ENCODE assay signal across 9 cellular contexts in the genomic region with DNA sequence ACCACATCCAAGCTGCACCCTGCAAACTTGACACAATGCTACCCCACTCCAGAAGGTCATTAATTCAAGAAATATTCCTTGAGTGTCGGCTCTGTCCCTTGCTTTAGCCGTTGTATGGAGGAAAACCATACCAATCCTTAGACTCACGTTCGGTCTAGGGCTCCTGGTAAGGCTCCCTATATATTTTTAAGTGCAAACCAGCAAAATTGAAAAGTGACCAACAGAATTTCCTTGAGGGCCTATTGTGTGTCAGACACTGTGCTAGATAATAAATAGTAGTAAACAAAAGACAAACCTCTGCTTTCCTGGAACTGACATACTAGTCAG. TPM values are rescaled to one million over a fixed set of nuclear protein-coding genes. Genes with fewer than 3 reads are reported as not detected.
DNase-seq lines count a peak whose midpoint lies in the region; ATAC-seq and TF ChIP-seq lines count a peak whose summit lies in the region.
"Had no signal": no experiment of that assay in that cellular context is flagged by ENCODE, and none has a peak within 500 bp of the region (broad histone marks: within the 10 kb centered on the region; RNA-seq: fewer than 3 reads in every experiment).

No MANE protein-coding gene starts in this region.

- CTCF ChIA-PET in MCF 10A (lab: Yijun Ruan, JAX): interaction anchor here (0.5 to 4.9 kb wide), 5 partner anchors 56 to 182 kb away, joined by 3 to 40 read pairs (median 3); no protein-coding TSS in a partner anchor

- no peaks in the 10 kb centered on the region for H3K27me3 ChIP-seq in HL-60 (ENCODE audit: insufficient read depth, poor library complexity, severe bottlenecking)

- H3K4me1 Mint-ChIP-seq in MCF 10A (ENCODE audit: insufficient read depth, unreplicated experiment) (peaks cover 24% of the 10 kb centered on the region), mesothelial cell of epicardium (peaks cover 20% of the 10 kb centered on the region)

- H3K9me3 Mint-ChIP-seq in MCF 10A (ENCODE audit: unreplicated experiment) (no peaks in the 10 kb centered on the region), mesothelial cell of epicardium (no peaks in the 10 kb centered on the region)

- H3K27ac Mint-ChIP-seq in MCF 10A (ENCODE audit: low read depth, unreplicated experiment) (peak overlapping the region; percentile 83), mesothelial cell of epicardium (peak overlapping the region; percentile 89)

- POLR2A ChIA-PET in MCF 10A (lab: Yijun Ruan, JAX): interaction anchor here (0.7 to 6.9 kb wide), 9 partner anchors 27 to 188 kb away, joined by 3 to 85 read pairs (median 4); a partner anchor contains a TSS

- no TSS peak for BruUV-seq in MCF 10A (replicated peaks; lab: Mats Ljungman, UMichigan)

- DNase-seq in HL-60 (ENCODE audit: low read depth in 1 of 2, low spot score in 1 of 2) (no peak), MCF 10A (ENCODE audit: unreplicated experiment) (no peak), mesothelial cell of epicardium (ENCODE audit: low spot score in 2 of 2, unreplicated experiment in 2 of 2) (no peak), UCSD-AML1 (lab: John Stamatoyannopoulos, UW; ENCODE audit: unreplicated experiment) (no peak)
- DNase-seq in stimulated activated naive CD4-positive, alpha-beta T cell treated with Interleukin-2 at 50 U/mL for 16 hours (lab: John Stamatoyannopoulos, UW): no peak

- H3K4me3 Mint-ChIP-seq in MCF 10A (ENCODE audit: unreplicated experiment) (peak overlapping the region; percentile 81), mesothelial cell of epicardium (peak overlapping the region; percentile 79)

- intact Hi-C loops in MCF 10A (cut with micrococcal nuclease): no loop called here

- peak overlapping the region; percentile 99 for H3K4me3 ChIP-seq in HL-60 (replicated peaks; ENCODE audit: insufficient read depth, low read length)

- H3K36me3 Mint-ChIP-seq in MCF 10A (ENCODE audit: insufficient read depth, unreplicated experiment): no peaks in the 10 kb centered on the region
- H3K36me3 Mint-ChIP-seq in mesothelial cell of epicardium: no peaks in the 10 kb centered on the region

- no peak for TF ChIP-seq CTCF in 22Rv1 (IDR thresholded peaks at IDR 0.05)
- no peak for TF ChIP-seq CTCF in HL-60 (IDR thresholded peaks at IDR 0.05; ENCODE audit: insufficient read depth, low read length)
- TF ChIP-seq CTCF in MCF 10A (IDR thresholded peaks at IDR 0.05; ENCODE audit: unreplicated experiment): no peak
- TF ChIP-seq CTCF in mesothelial cell of epicardium (IDR thresholded peaks at IDR 0.05; ENCODE audit: unreplicated experiment): no peak

- peak overlapping the region; percentile 80 for H3K27ac ChIP-seq in 22Rv1
- H3K27ac ChIP-seq in HL-60 (replicated peaks): peak overlapping the region; percentile 58

- H3K27me3 Mint-ChIP-seq in MCF 10A (ENCODE audit: insufficient read depth, unreplicated experiment): no peaks in the 10 kb centered on the region
- H3K27me3 Mint-ChIP-seq in mesothelial cell of epicardium (ENCODE audit: low read depth): no peaks in the 10 kb centered on the region

- no peak for ATAC-seq in HG02970 (IDR thresholded peaks at IDR 0.05; ENCODE audit: low FRiP score, unreplicated experiment)
- no peak for ATAC-seq in HG02610 (IDR thresholded peaks at IDR 0.05; ENCODE audit: unreplicated experiment)

RNA-seq across cellular contexts. Expression of a gene that starts 0.4 kb away (rescaled TPM):
- 23.9 and 25.8 TPM in 2 replicates for total RNA-seq in MCF 10A (2022)
- 58.2 to 63.1 TPM (median 60.8 TPM) in 3 replicates for total RNA-seq in mesothelial cell of epicardium

RNA-seq across cellular contexts. Expression of a gene that starts 44.7 kb away (rescaled TPM):
- total RNA-seq in MCF 10A (2022) (not detected in 2 replicates), mesothelial cell of epicardium (not detected in 3 replicates)
- total RNA-seq: left lobe of liver had no signal
